ENCODE assay signal across 11 cellular contexts in the genomic region with DNA sequence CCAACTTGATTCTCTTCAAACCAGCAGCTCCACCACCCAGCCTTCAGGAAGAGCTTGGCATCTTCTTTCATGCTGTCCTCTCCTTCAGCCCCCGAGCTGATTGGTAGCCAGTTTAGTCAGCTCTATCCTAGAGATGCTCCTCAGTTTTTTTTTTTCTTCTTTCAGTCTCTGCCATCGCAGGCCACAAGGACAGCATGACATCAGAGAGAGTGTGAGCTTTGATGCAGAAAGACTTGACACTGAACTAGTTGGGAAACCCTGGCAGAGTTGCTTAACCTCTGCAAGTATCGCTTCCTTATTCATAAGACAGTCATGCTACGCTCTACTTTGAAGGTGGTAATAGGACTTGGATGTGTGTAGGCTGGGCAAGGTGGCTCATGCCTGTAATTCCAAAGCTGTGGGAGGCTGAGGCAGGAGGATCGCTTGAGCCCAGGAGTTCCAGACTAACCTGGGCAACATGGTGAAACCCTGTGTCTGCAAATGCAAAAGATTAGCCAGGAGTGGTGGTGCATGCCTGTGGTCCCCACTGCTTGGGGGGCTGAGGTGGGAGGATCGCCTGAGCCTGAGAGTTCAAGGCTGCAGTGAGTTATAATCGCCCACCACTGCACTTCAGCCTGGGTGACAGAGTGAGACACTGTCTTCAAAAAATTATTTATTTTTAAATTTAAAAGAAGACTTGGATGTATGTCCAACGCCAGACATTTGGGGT. TPM values are rescaled to one million over a fixed set of nuclear protein-coding genes. Genes with fewer than 3 reads are reported as not detected.
DNase-seq lines count a peak whose midpoint lies in the region; ATAC-seq and TF ChIP-seq lines count a peak whose summit lies in the region.
"Had no signal": no experiment of that assay in that cellular context is flagged by ENCODE, and none has a peak within 500 bp of the region (broad histone marks: within the 10 kb centered on the region; RNA-seq: fewer than 3 reads in every experiment).

No MANE protein-coding gene starts in this region.

- no peaks in the 10 kb centered on the region for H3K36me3 ChIP-seq in MG63

- ATAC-seq in GM21423 (IDR thresholded peaks at IDR 0.05; ENCODE audit: unreplicated experiment) (peak; percentile 80), HG03571 (IDR thresholded peaks at IDR 0.05; ENCODE audit: unreplicated experiment) (peak; percentile 65)

- DNase-seq in GM10266 (ENCODE audit: extremely low spot score) = peak; percentile 57
- peak; percentile 5 for DNase-seq in iPS-NIHi11 (ENCODE audit: low spot score)
- no peak for DNase-seq in SHP77 treated with DMSO at 0.1 percent for 48 hours (lab: John Stamatoyannopoulos, UW)
- no peak for DNase-seq in HT-29 (ENCODE audit: low spot score)
- DNase-seq in cerebellar nuclear complex (lab: John Stamatoyannopoulos, UW) = no peak
- DNase-seq in MG63 = no peak

- no peak overlapping the region for H3K4me3 ChIP-seq in MG63
- H3K4me3 ChIP-seq: SK-N-MC had no signal

- TF ChIP-seq CTCF in GM10266 (IDR thresholded peaks at IDR 0.05; ENCODE audit: control insufficient read depth, insufficient read depth, low read depth, missing control alignments) = no peak

- no peaks in the 10 kb centered on the region for H3K9me3 ChIP-seq in MG63

- 0 out of 2 replicates have a peak, but pooled peaks cover 2% of the 10 kb centered on the region for H3K27me3 ChIP-seq in MG63

RNA-seq across cellular contexts. Expression of a gene that starts 2.6 kb away (rescaled TPM):
- total RNA-seq in HT-29 (2014; rRNA removed; shearing (Covaris generic)) = not detected in 2 replicates
- total RNA-seq in MG63 (2014; rRNA removed; shearing (Covaris generic); ENCODE audit: low replicate concordance) = not detected in 2 replicates
- total RNA-seq: dermis microvascular lymphatic vessel endothelial cell had no signal

RNA-seq across cellular contexts. Expression of a gene that starts 17.3 kb away (rescaled TPM):
- 0.48 and 0.68 TPM in 2 replicates for total RNA-seq in HT-29 (2014; rRNA removed; shearing (Covaris generic))
- 0.52 TPM in 1 of 2 replicates, not detected in the other for total RNA-seq in MG63 (2014; rRNA removed; shearing (Covaris generic); ENCODE audit: low replicate concordance)
- total RNA-seq: dermis microvascular lymphatic vessel endothelial cell had no signal

RNA-seq across cellular contexts. Expression of a gene that starts 38.7 kb away (rescaled TPM):
- not detected in 2 replicates for total RNA-seq in HT-29 (2014; rRNA removed; shearing (Covaris generic))
- not detected in 2 replicates for total RNA-seq in MG63 (2014; rRNA removed; shearing (Covaris generic); ENCODE audit: low replicate concordance)
- total RNA-seq: dermis microvascular lymphatic vessel endothelial cell, temporal lobe had no signal

Comparison
In these comparisons a context has a peak if more than half of its experiments do, and no peak if none do; other contexts are left out.
1. DNase-seq: peak in GM10266 (single experiment) and iPS-NIHi11 (single experiment); none in SHP77 treated with DMSO at 0.1 percent for 48 hours (single experiment), HT-29 (single experiment), cerebellar nuclear complex (0 of 2) and MG63 (single experiment).